Comparison of ENCODE assay signal across 31 cellular contexts in genomic region chr3:57274845-57275244, GRCh38. TPM values are rescaled to one million over a fixed set of nuclear protein-coding genes. Genes with fewer than 3 reads are reported as not detected.
"Had no signal": no experiment of that assay in that cellular context is flagged by ENCODE, and none has a peak within 500 bp of the region (broad histone marks: within the 10 kb centered on the region; RNA-seq: fewer than 3 reads in every experiment).

No MANE protein-coding gene starts in this region.

- DNase-seq: activated CD4-positive, alpha-beta T cell treated with anti-CD3 and anti-CD28 coated beads for 1 hour; activated CD4-positive, alpha-beta T cell treated with anti-CD3 and anti-CD28 coated beads, Interleukin-2, amount 10 ng/mL, durations not matched to agents 24 days and 14 days; activated CD4-positive, alpha-beta T cell treated with anti-CD3 and anti-CD28 coated beads, Interleukin-2, amount 50 U/mL, for 48 hours; activated CD8-positive, alpha-beta T cell treated with anti-CD3 and anti-CD28 coated beads, Interleukin-2, amount 10 ng/mL, durations not matched to agents 7 days and 5 days; activated gamma-delta T cell treated with Interleukin-2 at 50 U/mL for 16 hours; activated naive CD4-positive, alpha-beta T cell treated with anti-CD3 and anti-CD28 coated beads for 36 hours; activated T-cell treated with anti-CD3 and anti-CD28 coated beads, Interleukin-2, amount 50 U/mL, for 4 hours; adrenal gland; MM.1S; MV-4-11; NCI-H1092; NCI-H1436 treated with DMSO at 0.1 percent for 48 hours; NCI-H1694 treated with DMSO at 0.1 percent for 48 hours; NCI-H2029; NCI-H510A; NCI-H526; NCI-H748 treated with DMSO at 0.1 percent for 48 hours; NK-92 treated with Interleukin-12 subunit alpha and Interleukin-12 subunit beta, amount 100 ng/mL, for 24 hours; PC-3; Peyer's patch; RPMI8226; SHP77 treated with DMSO at 0.1 percent for 48 hours; SK-N-SH had no signal

- H3K4me1 ChIP-seq: adrenal gland, Peyer's patch, SJSA1 had no signal

- FAIRE-seq: TTC549 had no signal

- H3K9me3 ChIP-seq: adrenal gland, Peyer's patch, SJSA1, SK-N-SH had no signal

- H3K27me3 ChIP-seq: adrenal gland, cardiac muscle cell, Peyer's patch, SJSA1 had no signal

- H3K4me2 ChIP-seq: KMS-11, SK-N-SH had no signal

- H3K27ac ChIP-seq: adrenal gland, cardiac muscle cell, KMS-11, Peyer's patch, SJSA1 had no signal

- H3K9ac ChIP-seq: KMS-11, SK-N-SH had no signal

- H3K4me3 ChIP-seq: adrenal gland, cardiac muscle cell, Peyer's patch, SJSA1 had no signal

RNA-seq across cellular contexts. Expression of gene ASB14, which starts 17.6 kb away (rescaled TPM):
- total RNA-seq: activated CD4-positive, alpha-beta T cell treated with anti-CD3 and anti-CD28 coated beads, Interleukin-2, amount 10 ng/mL, durations not matched to agents 24 days and 14 days; activated CD8-positive, alpha-beta T cell treated with anti-CD3 and anti-CD28 coated beads, Interleukin-2, amount 10 ng/mL, durations not matched to agents 7 days and 5 days; activated naive CD4-positive, alpha-beta T cell treated with anti-CD3 and anti-CD28 coated beads for 36 hours; activated naive CD4-positive, alpha-beta T cell treated with anti-CD3 and anti-CD28 coated beads, Interleukin-2, amount 50 U/mL, for 72 hours; activated T-cell treated with anti-CD3 and anti-CD28 coated beads, Interleukin-2, amount 50 U/mL, for 4 hours; activated T-helper 1 cell treated with anti-CD3 and anti-CD28 coated beads, Interleukin-12 subunit alpha, Interleukin-12 subunit beta, Interleukin-2, Interleukin-4 antibody, amounts not matched to agents 30 ng/mL and 10 ng/mL and 1 ng/mL, durations not matched to agents 14 hours and 24 hours and 36 hours; cardiac muscle cell; LHCN-M2; PC-3; Peyer's patch; SJSA1; WTC11 had no signal
- polyA plus RNA-seq: adrenal gland, SK-N-SH had no signal
